24 cellular contexts compared by ENCODE assay signal in the genomic region with DNA sequence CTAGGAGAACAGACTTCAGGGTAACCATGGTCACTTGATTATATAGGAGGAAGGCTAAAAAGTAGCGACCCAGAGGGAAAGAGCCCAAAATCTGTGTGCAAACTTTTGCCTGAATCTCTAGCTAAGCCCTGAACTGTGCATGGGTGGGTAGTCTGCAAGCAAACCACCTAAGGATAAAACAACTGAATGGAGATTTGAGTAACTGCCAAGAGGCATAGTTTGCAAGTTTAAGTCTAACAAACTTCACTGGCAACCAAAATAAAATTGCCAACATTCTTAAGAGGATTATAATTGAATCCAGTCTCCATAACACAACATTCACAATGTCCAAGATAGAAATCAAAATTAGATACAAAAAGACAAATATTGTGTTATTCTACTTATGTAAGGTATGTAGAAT.
"Had no signal": no experiment of that assay in that cellular context is flagged by ENCODE, and none has a peak within 500 bp of the region (broad histone marks: within the 10 kb centered on the region; RNA-seq: fewer than 3 reads in every experiment).

No MANE protein-coding gene starts in this region.

- H3K4me1 ChIP-seq: foreskin keratinocyte, lower lobe of right lung, pancreas, testis, vagina had no signal

- H3K36me3 ChIP-seq: lower lobe of right lung, pancreas, vagina had no signal

- H3K27ac ChIP-seq: dorsolateral prefrontal cortex, foreskin keratinocyte, lower lobe of right lung, pancreas, testis, vagina had no signal

- H3K27me3 ChIP-seq: dorsolateral prefrontal cortex, foreskin keratinocyte, pancreas, testis, vagina had no signal

- H3K4me3 Mint-ChIP-seq: activated CD4-positive, alpha-beta memory T cell treated with anti-CD3 and anti-CD28 coated beads for 36 hours; activated naive CD4-positive, alpha-beta T cell treated with anti-CD3 and anti-CD28 coated beads for 36 hours; activated naive CD8-positive, alpha-beta T cell treated with anti-CD3 and anti-CD28 coated beads, Interleukin-2, amount 10 ng/mL, durations not matched to agents 7 days and 5 days; effector memory CD8-positive, alpha-beta T cell; nephron progenitor cell; type B pancreatic cell had no signal

- DNase-seq: activated CD4-positive, alpha-beta memory T cell treated with anti-CD3 and anti-CD28 coated beads for 36 hours; activated CD4-positive, alpha-beta T cell treated with anti-CD3 and anti-CD28 coated beads for 4 hours; activated CD4-positive, CD25-positive, alpha-beta regulatory T cell; activated naive CD4-positive, alpha-beta T cell treated with anti-CD3 and anti-CD28 coated beads for 36 hours; activated naive CD8-positive, alpha-beta T cell treated with anti-CD3 and anti-CD28 coated beads, Interleukin-2, amount 10 ng/mL, durations not matched to agents 7 days and 5 days; activated T-cell treated with anti-CD3 and anti-CD28 coated beads, Interleukin-2, amount 50 U/mL, for 48 hours; central memory CD4-positive, alpha-beta T cell; dorsolateral prefrontal cortex; effector memory CD8-positive, alpha-beta T cell; foreskin keratinocyte; kidney; lower lobe of right lung; mesendoderm; mucosa of descending colon; nephron progenitor cell; pancreas; stimulated activated CD4-positive, alpha-beta T cell treated with anti-CD3 and anti-CD28 coated beads, Interleukin-4, amount 100 ng/mL, for 1 hour; stimulated activated naive CD4-positive, alpha-beta T cell; T1000; testis had no signal

- H3K4me3 ChIP-seq: dorsolateral prefrontal cortex, lower lobe of right lung, mucosa of descending colon, pancreas, testis, vagina had no signal

- H3K9me3 ChIP-seq: lower lobe of right lung, pancreas, testis, vagina had no signal

- H3K36me3 Mint-ChIP-seq: activated CD4-positive, alpha-beta memory T cell treated with anti-CD3 and anti-CD28 coated beads for 36 hours; activated naive CD8-positive, alpha-beta T cell treated with anti-CD3 and anti-CD28 coated beads, Interleukin-2, amount 10 ng/mL, durations not matched to agents 7 days and 5 days; type B pancreatic cell had no signal

- ATAC-seq: effector memory CD8-positive, alpha-beta T cell; esophagus mucosa; foreskin keratinocyte; lower lobe of right lung; mucosa of descending colon; pancreas; sciatic nerve had no signal

- H3K9me3 Mint-ChIP-seq: activated naive CD8-positive, alpha-beta T cell treated with anti-CD3 and anti-CD28 coated beads, Interleukin-2, amount 10 ng/mL, durations not matched to agents 7 days and 5 days; effector memory CD8-positive, alpha-beta T cell; nephron progenitor cell; type B pancreatic cell had no signal

- H3K4me1 Mint-ChIP-seq: nephron progenitor cell had no signal

- H3K27me3 Mint-ChIP-seq: activated CD4-positive, alpha-beta memory T cell treated with anti-CD3 and anti-CD28 coated beads for 36 hours; effector memory CD8-positive, alpha-beta T cell; type B pancreatic cell had no signal

- H3K27ac Mint-ChIP-seq: activated CD4-positive, alpha-beta memory T cell treated with anti-CD3 and anti-CD28 coated beads for 36 hours; activated naive CD4-positive, alpha-beta T cell treated with anti-CD3 and anti-CD28 coated beads for 36 hours; activated naive CD8-positive, alpha-beta T cell treated with anti-CD3 and anti-CD28 coated beads, Interleukin-2, amount 10 ng/mL, durations not matched to agents 7 days and 5 days; effector memory CD8-positive, alpha-beta T cell; nephron progenitor cell; type B pancreatic cell had no signal
